Comparison of ENCODE assay signal across 32 cellular contexts in the genomic region with DNA sequence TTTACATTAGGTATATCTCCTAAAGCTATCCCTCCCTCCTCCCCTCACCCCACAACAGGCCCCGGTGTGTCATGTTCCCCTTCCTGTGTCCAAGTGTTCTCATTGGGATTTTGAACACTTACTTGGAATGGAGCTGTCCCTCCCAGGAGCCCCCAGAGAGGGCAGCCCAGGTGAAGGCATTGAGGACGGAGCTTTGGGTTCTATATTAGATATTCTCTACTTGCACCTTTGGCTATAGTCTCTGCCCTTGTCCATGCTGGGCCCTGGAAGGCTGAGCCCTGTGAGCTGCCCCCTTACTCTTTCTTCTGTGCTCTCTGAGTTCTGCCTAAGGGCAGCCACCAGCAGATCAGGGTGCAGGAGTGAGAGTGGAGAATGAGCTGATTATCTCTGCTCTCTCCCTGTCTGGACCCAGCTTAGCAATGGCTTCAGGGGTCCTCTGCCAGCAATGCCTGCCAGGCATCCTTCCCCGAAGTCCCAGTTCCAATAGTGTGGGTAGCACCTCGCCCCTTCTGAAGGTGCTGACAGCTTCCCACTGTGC.
"Had no signal": no experiment of that assay in that cellular context is flagged by ENCODE, and none has a peak within 500 bp of the region (broad histone marks: within the 10 kb centered on the region; RNA-seq: fewer than 3 reads in every experiment).

No MANE protein-coding gene starts in this region.

- H3K4me3 Mint-ChIP-seq: mesothelial cell of epicardium; naive B cell; natural killer cell; nephron progenitor cell; neural progenitor cell; stimulated activated memory B cell treated with anti-CD40 and anti-IgM and Interleukin-4, amounts not matched to agents 10 μg/mL and 1 μg/mL and 100 μg/mL, for 72 hours; stimulated activated naive CD8-positive, alpha-beta T cell treated with anti-CD3 and anti-CD28 coated beads, Interleukin-15, amount 100 ng/mL, for 72 hours had no signal

- H3K4me3 ChIP-seq: heart right ventricle, hepatocyte, left ventricle myocardium inferior, lung, neural progenitor cell, ovary, right atrium auricular region, right lobe of liver, smooth muscle cell, testis, thyroid gland, transverse colon, upper lobe of right lung, uterus had no signal

- H3K36me3 ChIP-seq: heart right ventricle, left ventricle myocardium inferior, neural progenitor cell, neutrophil, ovary, right atrium auricular region, right lobe of liver, thyroid gland, transverse colon, upper lobe of right lung, uterus had no signal

- H3K27ac ChIP-seq: heart right ventricle, hepatocyte, left ventricle myocardium inferior, neural progenitor cell, neutrophil, ovary, right atrium auricular region, right lobe of liver, testis, thyroid gland, transverse colon, upper lobe of right lung, uterus had no signal

- H3K4me1 Mint-ChIP-seq: mesothelial cell of epicardium; naive B cell; natural killer cell; nephron progenitor cell; neural progenitor cell; stimulated activated memory B cell treated with anti-CD40 and anti-IgM and Interleukin-4, amounts not matched to agents 10 μg/mL and 1 μg/mL and 100 μg/mL, for 72 hours; stimulated activated naive CD8-positive, alpha-beta T cell treated with anti-CD3 and anti-CD28 coated beads, Interleukin-15, amount 100 ng/mL, for 72 hours had no signal

- ATAC-seq: heart right ventricle; left colon; natural killer cell; right lobe of liver; stimulated activated memory B cell treated with anti-CD40 and anti-IgM and Interleukin-4, amounts not matched to agents 10 μg/mL and 1 μg/mL and 100 μg/mL, for 72 hours; stimulated activated naive CD8-positive, alpha-beta T cell treated with anti-CD3 and anti-CD28 coated beads, Interleukin-15, amount 100 ng/mL, for 72 hours; upper lobe of right lung had no signal

- H3K36me3 Mint-ChIP-seq: mesothelial cell of epicardium; naive B cell; natural killer cell; neural progenitor cell; stimulated activated memory B cell treated with anti-CD40 and anti-IgM and Interleukin-4, amounts not matched to agents 10 μg/mL and 1 μg/mL and 100 μg/mL, for 72 hours had no signal

- H3K27me3 ChIP-seq: hepatocyte, neural progenitor cell, neutrophil, ovary, right atrium auricular region, right lobe of liver, testis, thyroid gland, transverse colon, uterus had no signal

- H3K9me3 ChIP-seq: heart right ventricle, left ventricle myocardium inferior, neutrophil, ovary, right atrium auricular region, right lobe of liver, testis, thyroid gland, transverse colon, upper lobe of right lung, uterus had no signal

- DNase-seq: heart right ventricle; kidney; left colon; left ventricle myocardium inferior; mesendoderm; naive B cell; natural killer cell; nephron progenitor cell; occipital lobe; ovary; right lobe of liver; stimulated activated CD4-positive, alpha-beta T cell treated with anti-CD3 and anti-CD28 coated beads, Interleukin-1b, Interleukin-23, amount 100 ng/mL, for 48 hours; stimulated activated CD4-positive, alpha-beta T cell treated with anti-CD3 and anti-CD28 coated beads, Interleukin-2, amount 100 ng/mL, for 48 hours; stimulated activated CD4-positive, alpha-beta T cell treated with anti-CD3 and anti-CD28 coated beads, Interleukin-4, amount 100 ng/mL, for 4 hours; stimulated activated CD8-positive, alpha-beta memory T cell treated with anti-CD3 and anti-CD28 coated beads, Interleukin-4, amount 100 ng/mL, for 48 hours; stimulated activated naive CD4-positive, alpha-beta T cell treated with Interleukin-2 at 50 U/mL for 16 hours; stimulated activated naive CD8-positive, alpha-beta T cell treated with anti-CD3 and anti-CD28 coated beads, Interleukin-15, amount 100 ng/mL, for 72 hours; substantia nigra; testis; thyroid gland; transverse colon; upper lobe of right lung; uterus had no signal

- H3K4me1 ChIP-seq: heart right ventricle, left ventricle myocardium inferior, neural progenitor cell, right atrium auricular region, right lobe of liver, testis, thyroid gland, transverse colon, upper lobe of right lung, uterus had no signal

- H3K27ac Mint-ChIP-seq: mesothelial cell of epicardium; naive B cell; natural killer cell; nephron progenitor cell; neural progenitor cell; progenitor cell of endocrine pancreas; stimulated activated memory B cell treated with anti-CD40 and anti-IgM and Interleukin-4, amounts not matched to agents 10 μg/mL and 1 μg/mL and 100 μg/mL, for 72 hours; stimulated activated naive CD8-positive, alpha-beta T cell treated with anti-CD3 and anti-CD28 coated beads, Interleukin-15, amount 100 ng/mL, for 72 hours had no signal

- H3K9me3 Mint-ChIP-seq: mesothelial cell of epicardium, natural killer cell, nephron progenitor cell had no signal
